In the genomic region with DNA sequence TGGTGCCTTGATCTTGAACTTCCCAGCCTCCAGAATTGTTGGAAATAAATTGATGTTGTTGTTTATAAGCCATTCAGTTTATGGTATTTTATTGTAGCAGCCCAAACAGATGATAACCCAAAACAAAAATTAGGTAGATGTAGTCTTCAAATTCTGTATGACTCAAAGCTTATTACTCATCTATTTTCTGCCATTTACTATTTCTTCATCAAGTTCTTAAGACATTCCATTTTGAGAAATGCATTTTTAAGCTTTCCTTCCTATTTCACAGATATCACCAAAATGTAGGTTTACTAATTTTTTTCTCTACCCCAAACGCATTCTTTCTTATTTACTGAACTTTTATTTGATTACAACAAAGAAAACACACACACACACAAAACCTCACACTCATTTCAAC, we compare ENCODE assay signal across 18 cellular contexts.
DNase-seq lines count a peak whose midpoint lies in the region; ATAC-seq and TF ChIP-seq lines count a peak whose summit lies in the region.
"Had no signal": no experiment of that assay in that cellular context is flagged by ENCODE, and none has a peak within 500 bp of the region (broad histone marks: within the 10 kb centered on the region; RNA-seq: fewer than 3 reads in every experiment).

No MANE protein-coding gene starts in this region.

- no peak for TF ChIP-seq POLR2A in esophagus muscularis mucosa (IDR thresholded peaks at IDR 0.05; ENCODE audit: low read depth)

- no peaks in the 10 kb centered on the region for H3K9me3 ChIP-seq in osteoblast (ENCODE audit: low read depth, low read length)
- H3K9me3 ChIP-seq in esophagus muscularis mucosa, result no peaks in the 10 kb centered on the region

- H4K20me1 ChIP-seq in osteoblast (ENCODE audit: insufficient read depth, low read length), result no peaks in the 10 kb centered on the region

- no peak for TF ChIP-seq EP300 in esophagus muscularis mucosa (IDR thresholded peaks at IDR 0.05)

- no peaks in the 10 kb centered on the region for H3K36me3 ChIP-seq in osteoblast (ENCODE audit: insufficient read depth, low read length)
- H3K36me3 ChIP-seq in esophagus muscularis mucosa, result no peaks in the 10 kb centered on the region

- H2AFZ ChIP-seq in osteoblast (ENCODE audit: low read length), result no peak overlapping the region

- intact Hi-C loops in esophagus muscularis mucosa (cut with DNase I), result no loop called here

- no peaks in the 10 kb centered on the region for H3K79me2 ChIP-seq in osteoblast (ENCODE audit: insufficient read depth, low read length)

- 84% methylated on average over 1 of the region's 1 CpG for WGBS in esophagus muscularis mucosa

- peaks cover under 1 to 5% of the 10 kb centered on the region in 2 donors for H3K9me3 Mint-ChIP-seq in activated naive CD4-positive, alpha-beta T cell treated with anti-CD3 and anti-CD28 coated beads, Interleukin-2, amount 50 U/mL, for 72 hours
- H3K9me3 Mint-ChIP-seq: HFFc6 had no signal

- DNase-seq in GM03348 (ENCODE audit: low spot score), result peak; percentile 16
- DNase-seq in fibroblast of gingiva (ENCODE audit: low read depth), result peak; percentile 13
- peak; percentile 68 for DNase-seq in osteoblast (ENCODE audit: insufficient read length, low spot score, missing footprints)
- no peak for DNase-seq in caudate nucleus (lab: John Stamatoyannopoulos, UW)
- no peak for DNase-seq in esophagus muscularis mucosa (ENCODE audit: extremely low spot score)
- DNase-seq in activated naive CD4-positive, alpha-beta T cell treated with anti-CD3 and anti-CD28 coated beads, Interleukin-2, amount 50 U/mL, for 72 hours (ENCODE audit: low spot score in 2 of 2), result no peak
- DNase-seq: DND-41, HFFc6, KBM-7, MV-4-11, NCI-H187, NCI-H2107, NCI-H510A treated with DMSO at 0.1 percent for 48 hours, SHP77 had no signal

- ATAC-seq in GM18870 (IDR thresholded peaks at IDR 0.05; ENCODE audit: unreplicated experiment), result no peak
- ATAC-seq in activated naive CD4-positive, alpha-beta T cell treated with anti-CD3 and anti-CD28 coated beads, Interleukin-2, amount 50 U/mL, for 72 hours, result no peak

- peak overlapping the region; percentile 63 for H3K27ac ChIP-seq in VCaP
- H3K27ac ChIP-seq in osteoblast (ENCODE audit: low read depth, low read length), result no peak overlapping the region
- no peak overlapping the region for H3K27ac ChIP-seq in caudate nucleus (ENCODE audit: low read depth, low read length)
- no peak overlapping the region for H3K27ac ChIP-seq in esophagus muscularis mucosa (replicated peaks in 1 of 4)
- H3K27ac ChIP-seq: C4-2B, SK-N-MC had no signal

- H3K27me3 ChIP-seq in osteoblast (ENCODE audit: insufficient read depth, low read length), result no peaks in the 10 kb centered on the region
- H3K27me3 ChIP-seq in esophagus muscularis mucosa, result no peaks in the 10 kb centered on the region

- no peak overlapping the region for H3K27ac Mint-ChIP-seq in activated naive CD4-positive, alpha-beta T cell treated with anti-CD3 and anti-CD28 coated beads, Interleukin-2, amount 50 U/mL, for 72 hours
- H3K27ac Mint-ChIP-seq: HFFc6 had no signal

- H3K36me3 Mint-ChIP-seq in activated naive CD4-positive, alpha-beta T cell treated with anti-CD3 and anti-CD28 coated beads, Interleukin-2, amount 50 U/mL, for 72 hours, result no peaks in the 10 kb centered on the region

- no peak for TF ChIP-seq CTCF in VCaP (conservative IDR thresholded peaks at IDR 0.05)
- no peak for TF ChIP-seq CTCF in osteoblast (IDR thresholded peaks at IDR 0.05; ENCODE audit: extremely low read depth, low read depth, low read length)
- no peak for TF ChIP-seq CTCF in esophagus muscularis mucosa (IDR thresholded peaks at IDR 0.05)

- no peak overlapping the region for H3K4me3 ChIP-seq in osteoblast (ENCODE audit: insufficient read depth, low read length)
- H3K4me3 ChIP-seq in esophagus muscularis mucosa, result no peak overlapping the region
- H3K4me3 ChIP-seq: SK-N-MC had no signal

- H3K4me2 ChIP-seq in osteoblast (ENCODE audit: insufficient read depth, low read length), result no peak overlapping the region

- H3K4me1 ChIP-seq in osteoblast (ENCODE audit: insufficient read depth, low read length), result peaks cover 5% of the 10 kb centered on the region
- H3K4me1 ChIP-seq in esophagus muscularis mucosa, result peaks cover 0 to 16% (median 8%) of the 10 kb centered on the region in 4 donors

Comparison
In these comparisons a context has a peak if more than half of its experiments do, and no peak if none do; other contexts are left out.
1. DNase-seq: peak in GM03348 (single experiment), fibroblast of gingiva (single experiment) and osteoblast (single experiment); none in caudate nucleus (0 of 61), esophagus muscularis mucosa (single experiment) and activated naive CD4-positive, alpha-beta T cell treated with anti-CD3 and anti-CD28 coated beads, Interleukin-2, amount 50 U/mL, for 72 hours (0 of 2).